In the genomic region with DNA sequence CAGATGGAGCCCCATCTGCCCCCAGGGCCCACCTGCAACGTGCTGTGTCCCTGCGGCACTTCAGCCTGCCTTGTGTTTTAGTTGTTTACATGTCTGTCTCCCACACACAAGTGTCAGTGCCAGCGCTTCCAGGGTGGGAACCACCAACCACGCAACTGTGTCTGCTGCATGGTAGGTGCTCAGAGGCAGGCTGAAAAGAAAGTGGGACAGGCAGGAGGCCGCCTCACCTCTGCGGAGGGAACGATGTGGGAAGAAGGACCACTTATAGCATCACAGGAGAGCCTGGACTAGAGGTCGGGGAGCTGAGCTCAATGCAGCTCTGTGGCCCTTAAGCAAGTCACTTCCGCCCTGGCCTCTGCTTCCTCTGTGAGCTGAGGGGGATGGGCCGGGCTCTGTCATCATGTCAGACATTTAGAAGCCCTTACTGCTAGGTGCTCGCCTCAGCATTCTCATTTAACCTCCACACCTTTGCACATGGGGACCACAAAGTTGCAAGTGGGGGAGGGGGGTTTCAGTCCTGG, we compare ENCODE assay signal across 8 cellular contexts.
DNase-seq lines count a peak whose midpoint lies in the region; ATAC-seq lines count a peak whose summit lies in the region.

No MANE protein-coding gene starts in this region.

- ATAC-seq in GM18519 (IDR thresholded peaks at IDR 0.05; ENCODE audit: low FRiP score, unreplicated experiment) = no peak
- no peak for ATAC-seq in HG03045 (IDR thresholded peaks at IDR 0.05; ENCODE audit: unreplicated experiment)
- ATAC-seq in GM21786 (IDR thresholded peaks at IDR 0.05; ENCODE audit: unreplicated experiment) = no peak

- DNase-seq in DMS153 treated with DMSO at 0.1 percent for 48 hours (lab: John Stamatoyannopoulos, UW; ENCODE audit: unreplicated experiment) = peak; percentile 79
- DNase-seq in NAMALWA (ENCODE audit: low spot score) = peak; percentile 44
- peak; percentile 52 to 60 for DNase-seq in activated CD8-positive, alpha-beta memory T cell treated with anti-CD3 and anti-CD28 coated beads for 4 hours (ENCODE audit: low read depth in 2 of 2)
- peak; percentile 50 for DNase-seq in foreskin melanocyte
- peak; percentile 68 to 73 (median 68) for DNase-seq in stimulated activated CD4-positive, alpha-beta T cell treated with anti-CD3 and anti-CD28 coated beads, Interleukin-12 subunit alpha, Interleukin-12 subunit beta, amount 100 ng/mL, for 48 hours (ENCODE audit: low read depth in 2 of 3, low spot score in 1 of 3)
